ENCODE assay signal across 10 cellular contexts in the genomic region with DNA sequence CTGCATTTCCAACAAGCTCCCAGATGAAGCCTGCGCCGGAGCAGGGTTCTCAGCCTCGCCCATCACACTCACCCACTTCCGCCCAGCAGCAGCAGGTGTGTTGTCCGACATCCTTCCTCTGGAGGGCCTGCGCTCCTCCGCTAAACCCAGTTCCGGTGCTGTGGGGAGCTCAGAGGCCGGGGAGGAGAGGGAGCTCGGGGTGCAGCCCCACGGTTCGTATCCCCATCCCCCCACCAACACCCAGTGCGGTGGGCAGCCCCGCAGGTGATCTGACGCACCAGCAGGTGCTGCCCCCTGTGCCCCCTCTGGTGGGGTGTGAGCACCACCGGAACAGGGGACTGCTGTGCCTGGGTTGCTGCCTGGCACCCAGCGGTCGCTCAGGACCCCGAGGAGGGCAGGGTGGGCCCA. TPM values are rescaled to one million over a fixed set of nuclear protein-coding genes. Genes with fewer than 3 reads are reported as not detected.
DNase-seq lines count a peak whose midpoint lies in the region; ATAC-seq, FAIRE-seq and TF ChIP-seq lines count a peak whose summit lies in the region.
"Had no signal": no experiment of that assay in that cellular context is flagged by ENCODE, and none has a peak within 500 bp of the region (broad histone marks: within the 10 kb centered on the region; RNA-seq: fewer than 3 reads in every experiment).

No MANE protein-coding gene starts in this region.

- H4K20me1 ChIP-seq in keratinocyte (ENCODE audit: control insufficient read depth, extremely low read depth, insufficient read depth, low read length): no peaks in the 10 kb centered on the region

- peak overlapping the region; percentile 69 for H3K4me2 ChIP-seq in keratinocyte (ENCODE audit: control insufficient read depth, extremely low read depth, insufficient read depth, low read depth, low read length)

- no peak overlapping the region for H3K9ac ChIP-seq in keratinocyte (ENCODE audit: control insufficient read depth, extremely low read depth, insufficient read depth, low read length)

- H3K9me1 ChIP-seq in keratinocyte (ENCODE audit: control insufficient read depth, extremely low read depth, insufficient read depth, low read length): no peaks in the 10 kb centered on the region

- no TSS peak for BruUV-seq in A673 (replicated peaks; lab: Mats Ljungman, UMichigan)

- peak overlapping the region in 2 of 3 experiments; percentile 26 to 45 for H3K4me3 ChIP-seq in keratinocyte (ENCODE audit: control insufficient read depth in 2 of 3, extremely low read depth in 1 of 3, insufficient read depth in 2 of 3, low read depth in 1 of 3, low read length in 3 of 3)
- H3K4me3 ChIP-seq in ascending aorta: no peak overlapping the region
- H3K4me3 ChIP-seq in A673 (ENCODE audit: low read depth, low read length, poor library complexity, severe bottlenecking): no peak overlapping the region

- peak overlapping the region; percentile 35 for H2AFZ ChIP-seq in keratinocyte (ENCODE audit: control insufficient read depth, low read length)

- CTCF ChIA-PET in A673 (lab: Charles Lee): no interaction called here

- POLR2A ChIA-PET in A673 (lab: Charles Lee; ENCODE audit: low non-redundant PET): no interaction called here

- H3K27ac ChIP-seq in keratinocyte (ENCODE audit: control insufficient read depth, insufficient read depth, low read length) (no peak overlapping the region), ascending aorta (no peak overlapping the region), A673 (ENCODE audit: low read depth, low read length, poor library complexity, severe bottlenecking) (no peak overlapping the region)

- no peak for ATAC-seq in GM19463 (IDR thresholded peaks at IDR 0.05; ENCODE audit: unreplicated experiment)

- H3K36me3 ChIP-seq in keratinocyte (ENCODE audit: control insufficient read depth in 2 of 2, extremely low read depth in 1 of 2, insufficient read depth in 2 of 2, low read length in 2 of 2) (no peaks in the 10 kb centered on the region), ascending aorta (no peaks in the 10 kb centered on the region), A673 (ENCODE audit: insufficient read depth, low read length, poor library complexity, severe bottlenecking) (no peaks in the 10 kb centered on the region)

- H3K79me2 ChIP-seq in keratinocyte (ENCODE audit: control insufficient read depth, insufficient read depth, low read length): peaks cover 9% of the 10 kb centered on the region

- TF ChIP-seq CTCF in keratinocyte (optimal IDR thresholded peaks at IDR 0.05 in 1 of 3, IDR thresholded peaks at IDR 0.05 in 1 of 3, conservative IDR thresholded peaks at IDR 0.05 in 1 of 3; ENCODE audit: extremely low read depth in 1 of 3, insufficient read depth in 2 of 3, low read length in 3 of 3) (peak in 2 of 3 experiments; percentile 11 to 35), ascending aorta (IDR thresholded peaks at IDR 0.05) (no peak), A673 (conservative IDR thresholded peaks at IDR 0.05; ENCODE audit: low read depth, low read length) (no peak)

- dilution Hi-C loops in keratinocyte (cut with MboI; ENCODE audit: extremely low pct_ligation_motif_present, low sequenced_read_pairs): loop anchor here (25.0 kb wide), 1 partner anchor 996 kb away; no protein-coding TSS in a partner anchor

- H3K4me1 ChIP-seq in keratinocyte (ENCODE audit: control insufficient read depth, extremely low read depth, insufficient read depth, low read length): peaks cover 36% of the 10 kb centered on the region
- H3K4me1 ChIP-seq in ascending aorta: peaks cover 12 to 26% of the 10 kb centered on the region in 2 donors
- H3K4me1 ChIP-seq in A673 (ENCODE audit: insufficient read depth, low read length, poor library complexity, severe bottlenecking): peaks cover 16% of the 10 kb centered on the region

- no peak for FAIRE-seq in keratinocyte (lab: Jason Lieb, UNC)

- intact Hi-C loops in ascending aorta (cut with DNase I): loop anchor here (2.0 to 10.0 kb wide), 2 partner anchors 371 to 1009 kb away; no protein-coding TSS in a partner anchor
- intact Hi-C loops in A673 (cut with micrococcal nuclease; ENCODE audit: unreplicated experiment): no loop called here

- peak; percentile 45 for DNase-seq in stimulated activated CD4-positive, alpha-beta T cell treated with anti-CD3 and anti-CD28 coated beads, Interleukin-12 subunit alpha, Interleukin-12 subunit beta, amount 100 ng/mL, for 4 hours
- DNase-seq in stimulated activated CD4-positive, alpha-beta T cell treated with anti-CD3 and anti-CD28 coated beads, Interleukin-2, amount 100 ng/mL, for 48 hours: no peak
- DNase-seq in activated CD4-positive, alpha-beta T cell treated with anti-CD3 and anti-CD28 coated beads, Interleukin-2, amount 50 U/mL, for 48 hours: peak; percentile 67 to 71
- DNase-seq in keratinocyte (ENCODE audit: low read depth, low spot score) (no peak), superior temporal gyrus (ENCODE audit: extremely low spot score) (no peak), ascending aorta (ENCODE audit: low spot score in 2 of 2) (no peak), A673 (ENCODE audit: low spot score) (no peak)
- DNase-seq: GOT3, IMR-90 had no signal

- H3K27me3 ChIP-seq in keratinocyte (ENCODE audit: control insufficient read depth, extremely low read depth, insufficient read depth, low read length): no peaks in the 10 kb centered on the region
- H3K27me3 ChIP-seq in ascending aorta: peaks cover 11% of the 10 kb centered on the region
- peaks cover 57% of the 10 kb centered on the region for H3K27me3 ChIP-seq in A673 (replicated peaks; ENCODE audit: insufficient read depth, low read depth, low read length, poor library complexity)

- no peaks in the 10 kb centered on the region for H3K9me3 ChIP-seq in keratinocyte (ENCODE audit: control insufficient read depth, low read depth, low read length)
- H3K9me3 ChIP-seq in ascending aorta: no peaks in the 10 kb centered on the region
- H3K9me3 ChIP-seq in A673 (ENCODE audit: low read depth, low read length, poor library complexity, severe bottlenecking): no peaks in the 10 kb centered on the region

RNA-seq across cellular contexts. Expression of gene PEX10, which starts 3.4 kb away (rescaled TPM):
- 13.8 to 17.6 TPM (median 17.0 TPM) in 3 replicates for polyA plus RNA-seq in keratinocyte
- 3.0 TPM for polyA plus RNA-seq in keratinocyte (2011; ENCODE audit: low read depth)
- 9.6 and 17.7 TPM in 2 replicates for polyA plus RNA-seq in keratinocyte (2011; cell fraction: cytosol; rRNA removed)
- polyA plus RNA-seq in keratinocyte (2011; cell fraction: nucleus; rRNA removed): 10.6 and 14.8 TPM in 2 replicates
- 7.6 and 16.4 TPM in 2 replicates for polyA plus RNA-seq in keratinocyte (2012; ENCODE audit: low replicate concordance)
- polyA minus RNA-seq in keratinocyte: 7.5 to 12.8 TPM (median 8.0 TPM) in 3 replicates
- 25.1 TPM for polyA minus RNA-seq in keratinocyte (2011; cell fraction: cytosol; rRNA and poly(A)+ RNA removed)
- polyA minus RNA-seq in keratinocyte (2011; cell fraction: nucleus; rRNA and poly(A)+ RNA removed): 6.6 and 7.2 TPM in 2 replicates
- total RNA-seq in ascending aorta (26.1 TPM), A673 (2021) (27.6 and 28.0 TPM in 2 replicates)

RNA-seq across cellular contexts. Expression of gene RER1, which starts 24.2 kb away (rescaled TPM):
- 242 to 297 TPM (median 254 TPM) in 3 replicates for polyA plus RNA-seq in keratinocyte
- 34.5 TPM for polyA plus RNA-seq in keratinocyte (2011; ENCODE audit: low read depth)
- 255 and 328 TPM in 2 replicates for polyA plus RNA-seq in keratinocyte (2011; cell fraction: cytosol; rRNA removed)
- polyA plus RNA-seq in keratinocyte (2011; cell fraction: nucleus; rRNA removed): 371 and 414 TPM in 2 replicates
- 127 and 149 TPM in 2 replicates for polyA plus RNA-seq in keratinocyte (2012; ENCODE audit: low replicate concordance)
- 101 to 343 TPM (median 322 TPM) in 3 replicates for polyA minus RNA-seq in keratinocyte
- polyA minus RNA-seq in keratinocyte (2011; cell fraction: cytosol; rRNA and poly(A)+ RNA removed): 71.6 TPM
- polyA minus RNA-seq in keratinocyte (2011; cell fraction: nucleus; rRNA and poly(A)+ RNA removed): 35.3 and 96.4 TPM in 2 replicates
- total RNA-seq in ascending aorta: 61.3 TPM
- total RNA-seq in A673 (2021): 152 and 154 TPM in 2 replicates

RNA-seq across cellular contexts. Expression of gene MORN1, which starts 24.5 kb away (rescaled TPM):
- polyA plus RNA-seq in keratinocyte: 2.1 to 3.9 TPM (median 3.7 TPM) in 3 replicates
- polyA plus RNA-seq in keratinocyte (2011; ENCODE audit: low read depth): 1.3 TPM
- 1.6 and 2.2 TPM in 2 replicates for polyA plus RNA-seq in keratinocyte (2011; cell fraction: cytosol; rRNA removed)
- polyA plus RNA-seq in keratinocyte (2011; cell fraction: nucleus; rRNA removed): 7.3 and 8.8 TPM in 2 replicates
- 2.3 and 4.0 TPM in 2 replicates for polyA plus RNA-seq in keratinocyte (2012; ENCODE audit: low replicate concordance)
- 5.3 to 6.3 TPM (median 5.9 TPM) in 3 replicates for polyA minus RNA-seq in keratinocyte
- polyA minus RNA-seq in keratinocyte (2011; cell fraction: cytosol; rRNA and poly(A)+ RNA removed): 2.3 TPM
- 4.7 and 7.0 TPM in 2 replicates for polyA minus RNA-seq in keratinocyte (2011; cell fraction: nucleus; rRNA and poly(A)+ RNA removed)
- 18.4 TPM for total RNA-seq in ascending aorta
- 24.7 and 29.8 TPM in 2 replicates for total RNA-seq in A673 (2021)

Comparison
In these comparisons a context has a peak if more than half of its experiments do, and no peak if none do; other contexts are left out.
1. DNase-seq: peak in stimulated activated CD4-positive, alpha-beta T cell treated with anti-CD3 and anti-CD28 coated beads, Interleukin-12 subunit alpha, Interleukin-12 subunit beta, amount 100 ng/mL, for 4 hours (single experiment) and activated CD4-positive, alpha-beta T cell treated with anti-CD3 and anti-CD28 coated beads, Interleukin-2, amount 50 U/mL, for 48 hours (2 of 2); none in stimulated activated CD4-positive, alpha-beta T cell treated with anti-CD3 and anti-CD28 coated beads, Interleukin-2, amount 100 ng/mL, for 48 hours (0 of 2), keratinocyte (single experiment), superior temporal gyrus (single experiment), ascending aorta (0 of 2) and A673 (single experiment).
2. H3K4me3 ChIP-seq: peak in keratinocyte (2 of 3); none in ascending aorta (0 of 2) and A673 (single experiment).
3. CTCF ChIP-seq: peak in keratinocyte (2 of 3); none in ascending aorta (0 of 3) and A673 (single experiment).